3 cellular contexts compared by ENCODE assay signal in the genomic region with DNA sequence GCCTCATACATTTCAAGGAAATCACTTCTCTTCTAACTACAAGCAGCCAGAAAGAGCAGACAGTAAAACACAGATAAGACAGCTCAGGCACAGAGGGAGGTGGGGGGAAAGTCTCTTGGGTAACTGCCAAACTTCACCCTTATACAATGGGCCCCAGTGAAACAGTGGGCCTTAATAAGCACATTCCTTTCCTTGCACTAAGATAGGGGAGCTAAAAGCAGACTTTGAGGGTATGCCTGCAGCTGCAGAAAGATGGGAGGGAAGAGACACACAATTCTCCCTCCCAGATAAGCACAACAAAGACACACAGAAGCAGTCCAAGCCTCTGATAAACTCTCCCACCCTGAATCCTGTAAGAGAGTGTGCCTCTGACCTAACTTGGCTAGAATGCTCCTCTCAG. TPM values are rescaled to one million over a fixed set of nuclear protein-coding genes. Genes with fewer than 3 reads are reported as not detected.
"Had no signal": no experiment of that assay in that cellular context is flagged by ENCODE, and none has a peak within 500 bp of the region (broad histone marks: within the 10 kb centered on the region; RNA-seq: fewer than 3 reads in every experiment).

No MANE protein-coding gene starts in this region.

RNA-seq across cellular contexts. Expression of a gene that starts 18.1 kb away (rescaled TPM):
- total RNA-seq: MCF 10A, RPMI7951, T-helper 17 cell had no signal
